ENCODE assay signal across 1 cellular context in the genomic region with DNA sequence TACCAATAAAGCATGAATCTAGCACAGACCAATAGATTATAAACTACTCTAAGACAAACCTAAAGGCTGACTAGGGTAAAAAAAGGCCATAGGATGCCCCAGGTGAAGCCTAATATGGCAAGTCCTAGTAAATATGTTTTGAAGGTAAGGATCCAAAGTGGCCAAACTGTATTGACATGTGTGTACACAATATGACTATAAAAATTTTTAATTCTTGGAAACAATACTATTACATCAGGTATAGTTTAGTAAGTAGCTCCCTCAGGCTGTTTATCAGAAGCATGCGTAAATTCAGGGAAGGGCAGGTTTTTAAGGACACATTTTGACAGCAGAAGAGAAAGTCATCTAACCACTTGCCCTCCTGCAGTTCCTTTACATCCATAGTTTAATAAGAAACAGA.
TF ChIP-seq lines count a peak whose summit lies in the region.

No MANE protein-coding gene starts in this region.

TF ChIP-seq in GM12878, 131 proteins besides CTCF, POLR2A, EP300 and RAD21:
- no peak for TF ChIP-seq RBBP5 (conservative IDR thresholded peaks at IDR 0.05)
- TF ChIP-seq NBN (IDR thresholded peaks at IDR 0.05) = no peak
- TF ChIP-seq STAT3 (IDR thresholded peaks at IDR 0.05; ENCODE audit: low read depth, low read length) = no peak
- peak; percentile 9; the same call in 1 of the 2 replicates for TF ChIP-seq NFIC (IDR thresholded peaks at IDR 0.05; ENCODE audit: low read depth, low read length)
- TF ChIP-seq, protein P1, sequence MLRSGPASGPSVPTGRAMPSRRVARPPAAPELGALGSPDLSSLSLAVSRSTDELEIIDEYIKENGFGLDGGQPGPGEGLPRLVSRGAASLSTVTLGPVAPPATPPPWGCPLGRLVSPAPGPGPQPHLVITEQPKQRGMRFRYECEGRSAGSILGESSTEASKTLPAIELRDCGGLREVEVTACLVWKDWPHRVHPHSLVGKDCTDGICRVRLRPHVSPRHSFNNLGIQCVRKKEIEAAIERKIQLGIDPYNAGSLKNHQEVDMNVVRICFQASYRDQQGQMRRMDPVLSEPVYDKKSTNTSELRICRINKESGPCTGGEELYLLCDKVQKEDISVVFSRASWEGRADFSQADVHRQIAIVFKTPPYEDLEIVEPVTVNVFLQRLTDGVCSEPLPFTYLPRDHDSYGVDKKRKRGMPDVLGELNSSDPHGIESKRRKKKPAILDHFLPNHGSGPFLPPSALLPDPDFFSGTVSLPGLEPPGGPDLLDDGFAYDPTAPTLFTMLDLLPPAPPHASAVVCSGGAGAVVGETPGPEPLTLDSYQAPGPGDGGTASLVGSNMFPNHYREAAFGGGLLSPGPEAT (IDR thresholded peaks at IDR 0.05; ENCODE audit: low read depth) = 0 out of 2 replicates have a peak, but pooled peaks have one; percentile 8
- TF ChIP-seq TBL1XR1 (IDR thresholded peaks at IDR 0.05; ENCODE audit: low read depth, low read length) = no peak
- TF ChIP-seq CHD4 (IDR thresholded peaks at IDR 0.05) = no peak
